7 cellular contexts compared by ENCODE assay signal in genomic region chr19:35249848-35250711, GRCh38. TPM values are rescaled to one million over a fixed set of nuclear protein-coding genes. Genes with fewer than 3 reads are reported as not detected.
DNase-seq lines count a peak whose midpoint lies in the region; ATAC-seq and TF ChIP-seq lines count a peak whose summit lies in the region.

No MANE protein-coding gene starts in this region.

- no peak overlapping the region for H3K23ac ChIP-seq in H9 (ENCODE audit: insufficient read length, low read depth, low read length)

- H2BK120ac ChIP-seq in H9 (ENCODE audit: low read depth, low read length, poor library complexity, severe bottlenecking): no peak overlapping the region

- H3K4me3 Mint-ChIP-seq in H9 (peak overlapping the region; percentile 99 to 100), activated B cell treated with CpG ODN at 0.5 μM for 24 hours (peak overlapping the region; percentile 91)

- CTCF ChIA-PET in activated B cell treated with CpG ODN at 0.5 μM for 24 hours (lab: Charles Lee): interaction anchor here (1.2 kb wide), 1 partner anchor 14 kb away, joined by 3 read pairs; no protein-coding TSS in a partner anchor

- H3K27me3 ChIP-seq in H9 (ENCODE audit: insufficient read depth, low read length) (no peaks in the 10 kb centered on the region), iPS DF 6.9 (ENCODE audit: control insufficient read depth, insufficient read depth, low read length) (no peaks in the 10 kb centered on the region)

- no CpG with 5 or more reads among the region's 34 CpGs for WGBS in H9 (ENCODE audit: extremely low coverage, insufficient read length, low lambda C conversion rate)
- WGBS in iPS DF 6.9 (ENCODE audit: insufficient coverage, insufficient read length): no CpG with 5 or more reads among the region's 34 CpGs

- TF ChIP-seq CTCF in H9 (conservative IDR thresholded peaks at IDR 0.05) (no peak), activated B cell treated with CpG ODN at 0.5 μM for 24 hours (IDR thresholded peaks at IDR 0.05) (no peak)

- H4K8ac ChIP-seq in H9 (replicated peaks; ENCODE audit: insufficient read length, low read depth, low read length): no peak overlapping the region

- intact Hi-C loops in activated B cell treated with CpG ODN at 0.5 μM for 24 hours (cut with micrococcal nuclease): no loop called here

- ATAC-seq in activated B cell treated with CpG ODN at 0.5 μM for 24 hours (ENCODE audit: low read depth) (no peak), HG03457 (IDR thresholded peaks at IDR 0.05; ENCODE audit: unreplicated experiment) (no peak)

- DNase-seq in H9 (peak; percentile 24), activated B cell treated with CpG ODN at 0.5 μM for 24 hours (no peak), iPS DF 6.9 (ENCODE audit: low read depth, low spot score) (no peak), HUDEP-2 (lab: John Stamatoyannopoulos, UW; ENCODE audit: unreplicated experiment in 76 of 76) (no peak), T1000 (lab: John Stamatoyannopoulos, UW) (no peak)

- H3K14ac ChIP-seq in H9 (ENCODE audit: insufficient read depth, low read length): no peak overlapping the region

- peaks cover 38 to 40% of the 10 kb centered on the region in 2 experiments for H3K4me1 Mint-ChIP-seq in H9
- H3K4me1 Mint-ChIP-seq in activated B cell treated with CpG ODN at 0.5 μM for 24 hours: peaks cover 31% of the 10 kb centered on the region

- H3K4me1 ChIP-seq in H9 (ENCODE audit: insufficient read depth, low read length) (no peaks in the 10 kb centered on the region; the same call in 1 of the 2 replicates), iPS DF 6.9 (ENCODE audit: control insufficient read depth, insufficient read depth, low read length) (peaks cover 8% of the 10 kb centered on the region)

- H3K23me2 ChIP-seq in H9 (ENCODE audit: insufficient read length, low read depth, low read length, poor library complexity, severe bottlenecking): peaks cover 7% of the 10 kb centered on the region

- no peak overlapping the region for H3K27ac ChIP-seq in H9 (ENCODE audit: insufficient read length, low read depth, low read length)
- no peak overlapping the region for H3K27ac ChIP-seq in iPS DF 6.9 (ENCODE audit: low read length)
- H3K27ac ChIP-seq in skin epidermis: peak overlapping the region in 10 of 21 experiments; percentile 88 to 97 (median 92)

- no peak overlapping the region for H3T11ph ChIP-seq in H9 (ENCODE audit: low read length)

- H3K4me3 ChIP-seq in iPS DF 6.9 (ENCODE audit: low read length) (peak overlapping the region; percentile 98; the same call in 1 of the 2 replicates), skin epidermis (peak overlapping the region; percentile 43 to 87 (median 71))

- H2AK5ac ChIP-seq in H9 (ENCODE audit: insufficient read length, low read length): no peak overlapping the region

- no peak overlapping the region for H2BK5ac ChIP-seq in H9 (ENCODE audit: insufficient read length, low read length)

- no peak overlapping the region for H3K56ac ChIP-seq in H9 (ENCODE audit: insufficient read length, low read depth, low read length)

- no peak overlapping the region for H3K4ac ChIP-seq in H9 (ENCODE audit: low read depth, low read length)

- H3K36me3 ChIP-seq in iPS DF 6.9 (ENCODE audit: control insufficient read depth, insufficient read depth, low read length): peaks cover 14% of the 10 kb centered on the region

- POLR2A ChIA-PET in activated B cell treated with CpG ODN at 0.5 μM for 24 hours (lab: Charles Lee): interaction anchor here (1.2 to 1.9 kb wide), 3 partner anchors 15 to 97 kb away, joined by 4 to 11 read pairs (median 4); partner anchors contain the start of genes FFAR1 and USF2

- H4K91ac ChIP-seq in H9 (ENCODE audit: insufficient read length, low read depth, low read length): no peak overlapping the region

- no peak overlapping the region for H2BK12ac ChIP-seq in H9 (ENCODE audit: insufficient read length, low read depth, low read length)

- H3K36me3 Mint-ChIP-seq in H9 (ENCODE audit: insufficient read depth in 1 of 3, low read depth in 3 of 3) (peaks cover 39 to 58% (median 55%) of the 10 kb centered on the region in 3 experiments), activated B cell treated with CpG ODN at 0.5 μM for 24 hours (ENCODE audit: low read depth) (peaks cover 27% of the 10 kb centered on the region)

- H3K4me2 ChIP-seq in H9 (ENCODE audit: insufficient read depth, insufficient read length, low read length): peak overlapping the region; percentile 67

- peak overlapping the region; percentile 99 for H3K9ac ChIP-seq in H9 (ENCODE audit: extremely low read depth, insufficient read length, low read length)

- H3K79me1 ChIP-seq in H9 (ENCODE audit: insufficient read depth, low read depth, low read length, poor library complexity, severe bottlenecking): peaks cover 11% of the 10 kb centered on the region

- peak overlapping the region in 2 of 3 experiments; percentile 100; a peak in 4 of 7 replicates for H3K27ac Mint-ChIP-seq in H9
- H3K27ac Mint-ChIP-seq in activated B cell treated with CpG ODN at 0.5 μM for 24 hours: peak overlapping the region; percentile 46

- no peak overlapping the region for H2BK15ac ChIP-seq in H9 (ENCODE audit: low read depth, low read length)

- H2AFZ ChIP-seq in H9 (ENCODE audit: low read length): no peak overlapping the region

- H4K20me1 ChIP-seq in H9 (ENCODE audit: control insufficient read depth, insufficient read depth, insufficient read length): peaks cover 6% of the 10 kb centered on the region

- no peak overlapping the region for H4K5ac ChIP-seq in H9 (ENCODE audit: insufficient read length, low read depth, low read length)

- H3K9me3 Mint-ChIP-seq in H9 (peaks cover 0 to 3% of the 10 kb centered on the region in 2 experiments; a peak in 1 of 5 replicates), activated B cell treated with CpG ODN at 0.5 μM for 24 hours (no peaks in the 10 kb centered on the region)

- no peak overlapping the region for H2BK20ac ChIP-seq in H9 (ENCODE audit: low read depth, low read length, poor library complexity, severe bottlenecking)

- peaks cover 15% of the 10 kb centered on the region; the same call in 1 of the 2 replicates for H3K79me2 ChIP-seq in H9 (ENCODE audit: insufficient read depth, low read length)

- H3K9me3 ChIP-seq in H9 (ENCODE audit: control insufficient read depth, low read depth, low read length) (no peaks in the 10 kb centered on the region), iPS DF 6.9 (ENCODE audit: control insufficient read depth, insufficient read depth, low read length) (no peaks in the 10 kb centered on the region)

- H3K27me3 Mint-ChIP-seq in H9 (ENCODE audit: low read depth) (no peaks in the 10 kb centered on the region; the same call in 1 of the 2 replicates), activated B cell treated with CpG ODN at 0.5 μM for 24 hours (peaks cover 2% of the 10 kb centered on the region)

- H3K18ac ChIP-seq in H9 (ENCODE audit: insufficient read length, low read depth, low read length): no peak overlapping the region

RNA-seq across cellular contexts. Expression of gene LSR, which starts 1.3 kb away (rescaled TPM):
- total RNA-seq in H9 (2021): 151 and 152 TPM in 2 replicates
- 16.4 and 18.0 TPM in 2 replicates for total RNA-seq in activated B cell treated with CpG ODN at 0.5 μM for 24 hours

RNA-seq across cellular contexts. Expression of gene USF2, which starts 18.7 kb away (rescaled TPM):
- total RNA-seq in H9 (2021) (113 and 123 TPM in 2 replicates), activated B cell treated with CpG ODN at 0.5 μM for 24 hours (233 and 236 TPM in 2 replicates)

RNA-seq across cellular contexts. Expression of gene FAM187B, which starts 21.5 kb away (rescaled TPM):
- total RNA-seq in H9 (2021): not detected in 2 replicates
- total RNA-seq in activated B cell treated with CpG ODN at 0.5 μM for 24 hours: not detected in 2 replicates

RNA-seq across cellular contexts. Expression of gene HAMP, which starts 32.2 kb away (rescaled TPM):
- 0.52 and 0.83 TPM in 2 replicates for total RNA-seq in H9 (2021)
- 1.3 and 2.2 TPM in 2 replicates for total RNA-seq in activated B cell treated with CpG ODN at 0.5 μM for 24 hours

RNA-seq across cellular contexts. Expression of gene MAG, which starts 41.9 kb away (rescaled TPM):
- total RNA-seq in H9 (2021) (0.13 TPM in 1 of 2 replicates, not detected in the other), activated B cell treated with CpG ODN at 0.5 μM for 24 hours (0.22 and 0.31 TPM in 2 replicates)
